ENCODE assay signal across 1 cellular context in genomic region chr10:60423920-60424319, GRCh38.
TF ChIP-seq lines count a peak whose summit lies in the region.

No MANE protein-coding gene starts in this region.

TF ChIP-seq in SK-N-SH, 30 proteins besides CTCF, POLR2A, EP300 and RAD21 (continued from another document):
- TF ChIP-seq EZH2phosphoT487 (IDR thresholded peaks at IDR 0.05; ENCODE audit: borderline replicate concordance, low read depth) (no peak), GABPA (IDR thresholded peaks at IDR 0.05; ENCODE audit: low read depth) (no peak), FOSL2 (IDR thresholded peaks at IDR 0.05; ENCODE audit: borderline replicate concordance, low read depth) (peak; percentile 71; the same call in 1 of the 2 replicates), RFX5 (IDR thresholded peaks at IDR 0.05; ENCODE audit: low read length) (no peak), NFIC (IDR thresholded peaks at IDR 0.05; ENCODE audit: borderline replicate concordance) (peak; percentile 77), FOXJ3 (CRISPR knock-in tag; IDR thresholded peaks at IDR 0.05) (no peak), USF2 (IDR thresholded peaks at IDR 0.05; ENCODE audit: borderline replicate concordance, low read depth, low read length) (no peak), FOXM1 (IDR thresholded peaks at IDR 0.05; ENCODE audit: low read depth) (peak; percentile 57; the same call in 1 of the 2 replicates), NRF1 (IDR thresholded peaks at IDR 0.05; ENCODE audit: low read depth, low read length) (no peak), CHD2 (IDR thresholded peaks at IDR 0.05; ENCODE audit: low read length, partially characterized antibody) (no peak), IRF3 (IDR thresholded peaks at IDR 0.05; ENCODE audit: low read depth, low read length) (no peak), REST (IDR thresholded peaks at IDR 0.05; ENCODE audit: low read depth, low read length) (no peak), TAF1 (IDR thresholded peaks at IDR 0.05; ENCODE audit: borderline replicate concordance, low read depth, low read length) (no peak), USF1 (IDR thresholded peaks at IDR 0.05; ENCODE audit: borderline replicate concordance, low read depth) (no peak)
